In the genomic region with DNA sequence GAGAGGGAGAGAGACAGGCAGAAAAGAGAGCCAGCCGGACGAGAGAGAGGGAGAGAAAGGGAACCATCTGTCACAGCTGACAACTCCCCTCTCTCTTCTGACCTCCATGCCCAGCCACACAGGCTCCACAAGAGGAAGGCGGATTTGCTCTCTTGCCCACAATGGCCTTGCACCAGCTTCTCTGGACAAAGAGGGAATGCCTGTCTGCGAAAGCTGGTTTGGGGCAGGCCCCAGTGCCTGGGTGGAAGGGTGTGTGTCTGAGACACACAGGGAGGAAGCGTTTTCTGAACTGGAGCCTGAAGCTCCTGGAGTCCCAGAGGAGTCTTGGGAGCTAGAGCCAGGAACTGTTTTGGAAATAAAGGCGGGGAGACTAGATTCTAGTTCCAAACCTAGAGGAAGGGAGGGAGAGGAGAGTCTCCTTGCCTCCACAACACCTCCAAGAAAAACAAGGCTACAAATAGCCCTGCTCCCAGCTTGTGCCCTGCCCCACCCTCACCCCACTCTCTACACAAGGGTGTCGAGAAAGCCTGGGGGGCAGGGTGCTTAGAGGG, we compare ENCODE assay signal across 1 cellular context.
TF ChIP-seq lines count a peak whose summit lies in the region.

No MANE protein-coding gene starts in this region.

TF ChIP-seq in IMR-90, 13 proteins besides CTCF, POLR2A, EP300 and RAD21:
- TF ChIP-seq BHLHE40 (IDR thresholded peaks at IDR 0.05; ENCODE audit: low read depth, low read length) (no peak), USF2 (IDR thresholded peaks at IDR 0.05; ENCODE audit: low read depth, low read length) (no peak), MAFK (IDR thresholded peaks at IDR 0.05; ENCODE audit: low read depth, low read length) (no peak), CHD1 (IDR thresholded peaks at IDR 0.05; ENCODE audit: low read depth, low read length) (no peak), NFE2L2 (IDR thresholded peaks at IDR 0.05; ENCODE audit: low read depth, low read length) (no peak), SMC3 (IDR thresholded peaks at IDR 0.05; ENCODE audit: low read depth, low read length) (no peak), MAZ (IDR thresholded peaks at IDR 0.05; ENCODE audit: borderline replicate concordance, low read depth, low read length) (no peak), RCOR1 (IDR thresholded peaks at IDR 0.05; ENCODE audit: insufficient replicate concordance, low read length) (no peak), CEBPB (IDR thresholded peaks at IDR 0.05; ENCODE audit: low read depth, low read length) (no peak), FOS (IDR thresholded peaks at IDR 0.05; ENCODE audit: low read depth, low read length) (no peak), RFX5 (IDR thresholded peaks at IDR 0.05; ENCODE audit: low read depth, low read length) (no peak), MXI1 (IDR thresholded peaks at IDR 0.05; ENCODE audit: borderline replicate concordance, low read depth, low read length) (no peak)
- TF ChIP-seq, protein P1, sequence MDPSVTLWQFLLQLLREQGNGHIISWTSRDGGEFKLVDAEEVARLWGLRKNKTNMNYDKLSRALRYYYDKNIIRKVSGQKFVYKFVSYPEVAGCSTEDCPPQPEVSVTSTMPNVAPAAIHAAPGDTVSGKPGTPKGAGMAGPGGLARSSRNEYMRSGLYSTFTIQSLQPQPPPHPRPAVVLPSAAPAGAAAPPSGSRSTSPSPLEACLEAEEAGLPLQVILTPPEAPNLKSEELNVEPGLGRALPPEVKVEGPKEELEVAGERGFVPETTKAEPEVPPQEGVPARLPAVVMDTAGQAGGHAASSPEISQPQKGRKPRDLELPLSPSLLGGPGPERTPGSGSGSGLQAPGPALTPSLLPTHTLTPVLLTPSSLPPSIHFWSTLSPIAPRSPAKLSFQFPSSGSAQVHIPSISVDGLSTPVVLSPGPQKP (IDR thresholded peaks at IDR 0.05; ENCODE audit: borderline replicate concordance, low read depth, low read length) = no peak
